Comparison of ENCODE assay signal across 12 cellular contexts in the genomic region with DNA sequence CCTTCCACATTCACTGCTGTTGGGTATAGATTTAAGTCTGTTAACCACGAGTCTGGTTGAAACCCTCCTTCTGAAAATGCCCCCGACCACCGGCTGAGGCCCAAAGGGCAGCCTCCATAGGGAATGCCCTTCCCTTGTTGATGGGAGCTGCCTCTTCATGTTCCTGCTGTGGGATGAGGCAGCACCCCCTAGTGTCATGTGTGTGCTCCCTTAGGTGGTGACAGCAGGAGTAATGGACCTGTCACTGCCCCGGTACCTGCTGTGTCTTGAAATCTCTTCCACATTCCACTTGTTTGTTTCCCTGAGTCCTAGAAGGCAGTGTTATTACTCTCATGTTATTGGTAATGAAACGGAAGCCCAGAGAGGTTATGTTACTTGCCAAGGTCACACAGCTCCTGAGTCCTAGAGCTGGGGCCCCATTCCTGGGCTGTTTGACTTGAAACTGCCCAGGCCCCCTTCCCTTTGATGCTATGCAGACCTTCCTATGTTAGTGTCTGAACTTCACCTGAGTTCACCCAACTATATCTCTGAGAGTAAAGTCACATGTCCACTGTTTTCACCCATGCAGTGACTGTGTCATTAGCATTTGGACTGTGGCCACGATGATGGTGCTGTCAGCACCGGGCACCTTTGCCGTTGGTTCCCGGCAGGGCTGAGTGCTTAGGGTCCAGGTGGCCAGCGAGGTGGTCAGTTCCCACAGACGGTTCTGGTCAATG.
DNase-seq lines count a peak whose midpoint lies in the region; ATAC-seq and TF ChIP-seq lines count a peak whose summit lies in the region.
"Had no signal": no experiment of that assay in that cellular context is flagged by ENCODE, and none has a peak within 500 bp of the region (broad histone marks: within the 10 kb centered on the region; RNA-seq: fewer than 3 reads in every experiment).

No MANE protein-coding gene starts in this region.

- TF ChIP-seq POLR2A in testis (IDR thresholded peaks at IDR 0.05), result no peak

- peaks cover 12% of the 10 kb centered on the region for H3K4me1 Mint-ChIP-seq in activated CD4-positive, alpha-beta T cell treated with anti-CD3 and anti-CD28 coated beads for 36 hours

- WGBS in testis, 2 donors, result 89 to 95% methylated on average over 11 of the region's 11 CpGs
- WGBS in smooth muscle cell (ENCODE audit: low lambda C conversion rate), result 97% methylated on average over 11 of the region's 11 CpGs

- DNase-seq in activated CD4-positive, alpha-beta T cell treated with anti-CD3 and anti-CD28 coated beads for 36 hours, result no peak
- no peak for DNase-seq in activated CD4-positive, alpha-beta T cell treated with anti-CD3 and anti-CD28 coated beads for 48 hours
- DNase-seq in LNCaP clone FGC (ENCODE audit: low read depth) (no peak), dermis blood vessel endothelial cell (peak; percentile 48), posterior vena cava (ENCODE audit: low spot score) (peak; percentile 48), testis (no peak), SJCRH30 (no peak), smooth muscle cell (lab: John Stamatoyannopoulos, UW; ENCODE audit: unreplicated experiment) (no peak)
- DNase-seq: foreskin melanocyte; NCI-H187 treated with DMSO at 0.1 percent for 48 hours; stimulated activated naive CD4-positive, alpha-beta T cell treated with Interleukin-2 at 50 U/mL for 16 hours had no signal

- H3K36me3 ChIP-seq in testis (ENCODE audit: low read depth, missing control alignments), result no peaks in the 10 kb centered on the region
- H3K36me3 ChIP-seq in SJCRH30, result no peaks in the 10 kb centered on the region
- no peaks in the 10 kb centered on the region for H3K36me3 ChIP-seq in smooth muscle cell (ENCODE audit: low read depth)

- H3K4me3 ChIP-seq in LNCaP clone FGC (ENCODE audit: low read depth, low read length) (no peak overlapping the region), testis (no peak overlapping the region), SJCRH30 (no peak overlapping the region), smooth muscle cell (no peak overlapping the region)

- H3K27me3 Mint-ChIP-seq in activated CD4-positive, alpha-beta T cell treated with anti-CD3 and anti-CD28 coated beads for 36 hours, result no peaks in the 10 kb centered on the region
- H3K27me3 Mint-ChIP-seq: B cell had no signal

- intact Hi-C loops in activated CD4-positive, alpha-beta T cell treated with anti-CD3 and anti-CD28 coated beads for 36 hours (cut with DNase I, micrococcal nuclease), result no loop called here
- intact Hi-C loops in posterior vena cava (cut with DNase I) (no loop called here), testis (cut with DNase I; ENCODE audit: low total_unique reads) (no loop called here)

- H3K4me3 Mint-ChIP-seq in activated CD4-positive, alpha-beta T cell treated with anti-CD3 and anti-CD28 coated beads for 36 hours, result no peak overlapping the region
- H3K4me3 Mint-ChIP-seq: B cell had no signal

- TF ChIP-seq CTCF in LNCaP clone FGC (IDR thresholded peaks at IDR 0.05; ENCODE audit: control insufficient read depth, extremely low read depth, insufficient read depth) (peak; percentile 67), testis (IDR thresholded peaks at IDR 0.05) (no peak), smooth muscle cell (IDR thresholded peaks at IDR 0.05; ENCODE audit: borderline replicate concordance, insufficient read depth, poor library complexity, severe bottlenecking) (no peak)

- H3K9me3 ChIP-seq in testis, result no peaks in the 10 kb centered on the region
- H3K9me3 ChIP-seq in SJCRH30 (replicated peaks), result no peaks in the 10 kb centered on the region
- H3K9me3 ChIP-seq in smooth muscle cell (replicated peaks; ENCODE audit: low read depth), result no peaks in the 10 kb centered on the region

- H4K20me1 ChIP-seq in smooth muscle cell (ENCODE audit: low read depth), result peaks cover 32% of the 10 kb centered on the region

- CTCF ChIA-PET in activated CD4-positive, alpha-beta T cell treated with anti-CD3 and anti-CD28 coated beads for 36 hours (lab: Charles Lee), result interaction anchor here (0.7 to 0.8 kb wide), 2 partner anchors 11 to 194 kb away, joined by 3 to 4 read pairs; no protein-coding TSS in a partner anchor

- H3K9me3 Mint-ChIP-seq in activated CD4-positive, alpha-beta T cell treated with anti-CD3 and anti-CD28 coated beads for 36 hours (ENCODE audit: low read depth), result no peaks in the 10 kb centered on the region

- no peak overlapping the region for H2AFZ ChIP-seq in smooth muscle cell (ENCODE audit: low read depth)

- POLR2A ChIA-PET in activated CD4-positive, alpha-beta T cell treated with anti-CD3 and anti-CD28 coated beads for 36 hours (lab: Charles Lee), result no interaction called here

- no peak overlapping the region for H3K4me2 ChIP-seq in smooth muscle cell

- no peaks in the 10 kb centered on the region for H3K79me2 ChIP-seq in smooth muscle cell (ENCODE audit: low read depth)

- H3K4me1 ChIP-seq in testis (peaks cover 9% of the 10 kb centered on the region), SJCRH30 (peaks cover 12% of the 10 kb centered on the region), smooth muscle cell (ENCODE audit: low read depth) (no peaks in the 10 kb centered on the region)

- no peaks in the 10 kb centered on the region for H3F3A ChIP-seq in smooth muscle cell (ENCODE audit: low read depth)

- H3K36me3 Mint-ChIP-seq in activated CD4-positive, alpha-beta T cell treated with anti-CD3 and anti-CD28 coated beads for 36 hours (ENCODE audit: low read depth), result peaks cover 12% of the 10 kb centered on the region

- no peak overlapping the region for H3K9ac ChIP-seq in smooth muscle cell (ENCODE audit: low read depth)

- H3K27me3 ChIP-seq in testis (no peaks in the 10 kb centered on the region), SJCRH30 (no peaks in the 10 kb centered on the region), smooth muscle cell (ENCODE audit: low read depth) (no peaks in the 10 kb centered on the region)

- H3K27ac Mint-ChIP-seq in activated CD4-positive, alpha-beta T cell treated with anti-CD3 and anti-CD28 coated beads for 36 hours, result peak overlapping the region; percentile 38
- H3K27ac Mint-ChIP-seq: B cell had no signal

- H3K27ac ChIP-seq in testis, result no peak overlapping the region
- H3K27ac ChIP-seq in SJCRH30, result no peak overlapping the region
- no peak overlapping the region for H3K27ac ChIP-seq in smooth muscle cell (ENCODE audit: low read depth)

- ATAC-seq in activated CD4-positive, alpha-beta T cell treated with anti-CD3 and anti-CD28 coated beads for 36 hours, result no peak

Comparison
In these comparisons a context has a peak if more than half of its experiments do, and no peak if none do; other contexts are left out.
1. DNase-seq: peak in dermis blood vessel endothelial cell (single experiment) and posterior vena cava (single experiment); none in activated CD4-positive, alpha-beta T cell treated with anti-CD3 and anti-CD28 coated beads for 36 hours (single experiment), activated CD4-positive, alpha-beta T cell treated with anti-CD3 and anti-CD28 coated beads for 48 hours (single experiment), LNCaP clone FGC (single experiment), testis (single experiment), SJCRH30 (0 of 2) and smooth muscle cell (single experiment).